ENCODE assay signal across 19 cellular contexts in the genomic region with DNA sequence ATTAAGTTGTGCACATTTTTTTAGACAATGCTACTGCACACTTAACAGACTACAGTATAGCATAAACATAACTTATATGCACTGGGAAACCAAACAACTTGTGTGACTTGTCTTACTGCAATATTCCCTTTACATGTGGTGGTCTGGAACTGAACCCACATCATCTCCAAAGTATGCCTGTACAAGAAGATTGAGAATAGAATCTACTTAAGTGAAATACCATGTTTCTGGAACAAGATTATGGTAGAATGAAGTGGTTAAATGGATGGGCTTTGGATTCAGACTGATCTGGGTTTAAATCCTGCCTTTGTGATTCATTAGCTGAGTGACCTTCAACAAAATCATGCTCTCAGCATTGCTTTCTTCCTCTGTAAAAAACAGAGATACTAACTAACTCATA.
"Had no signal": no experiment of that assay in that cellular context is flagged by ENCODE, and none has a peak within 500 bp of the region (broad histone marks: within the 10 kb centered on the region; RNA-seq: fewer than 3 reads in every experiment).

No MANE protein-coding gene starts in this region.

- H3K27ac Mint-ChIP-seq: activated naive CD4-positive, alpha-beta T cell treated with anti-CD3 and anti-CD28 coated beads, Interleukin-2, amount 50 U/mL, for 72 hours had no signal

- H3K4me3 Mint-ChIP-seq: effector memory CD8-positive, alpha-beta T cell; naive B cell had no signal

- H3K9me3 ChIP-seq: adrenal gland, psoas muscle, stomach, thoracic aorta, upper lobe of right lung had no signal

- H3K4me1 ChIP-seq: adrenal gland, psoas muscle, upper lobe of right lung had no signal

- H3K4me3 ChIP-seq: adrenal gland, cardiac muscle cell, psoas muscle, stomach, thoracic aorta, upper lobe of right lung had no signal

- FAIRE-seq: frontal cortex, kidney had no signal

- H3K27ac ChIP-seq: adrenal gland, cardiac muscle cell, psoas muscle, stomach, thoracic aorta, upper lobe of right lung, VCaP had no signal

- H3K27me3 ChIP-seq: adrenal gland, cardiac muscle cell, stomach, upper lobe of right lung had no signal

- DNase-seq: activated CD4-positive, alpha-beta T cell treated with anti-CD3 and anti-CD28 coated beads, Interleukin-2, amount 50 U/mL, for 4 hours; activated gamma-delta T cell treated with Interleukin-2 at 50 U/mL for 16 hours; adrenal gland; effector memory CD8-positive, alpha-beta T cell; hypothalamus; kidney; naive B cell; psoas muscle; right cardiac atrium; stimulated activated CD4-positive, alpha-beta T cell treated with anti-CD3 and anti-CD28 coated beads, Interleukin-15, amount 100 ng/mL, for 24 hours; stimulated activated CD4-positive, alpha-beta T cell treated with anti-CD3 and anti-CD28 coated beads, Interleukin-2, amount 100 ng/mL, for 48 hours; stomach; upper lobe of right lung had no signal

- H3K27me3 Mint-ChIP-seq: effector memory CD8-positive, alpha-beta T cell; naive B cell had no signal

- H3K9me3 Mint-ChIP-seq: activated naive CD4-positive, alpha-beta T cell treated with anti-CD3 and anti-CD28 coated beads, Interleukin-2, amount 50 U/mL, for 72 hours; effector memory CD8-positive, alpha-beta T cell; naive B cell had no signal

- ATAC-seq: activated naive CD4-positive, alpha-beta T cell treated with anti-CD3 and anti-CD28 coated beads, Interleukin-2, amount 50 U/mL, for 72 hours; effector memory CD8-positive, alpha-beta T cell; left lobe of liver; psoas muscle; right cardiac atrium; upper lobe of right lung had no signal
